Comparison of ENCODE assay signal across 28 cellular contexts in genomic region chr22:42549329-42550060, GRCh38. TPM values are rescaled to one million over a fixed set of nuclear protein-coding genes. Genes with fewer than 3 reads are reported as not detected.
A peak's percentile ranks its signal among the peaks of the same experiment; 100 is the strongest.
DNase-seq lines count a peak whose midpoint lies in the region; ATAC-seq and TF ChIP-seq lines count a peak whose summit lies in the region.
"Had no signal": no experiment of that assay in that cellular context is flagged by ENCODE, and none has a peak within 500 bp of the region (broad histone marks: within the 10 kb centered on the region; RNA-seq: fewer than 3 reads in every experiment).

No MANE protein-coding gene starts in this region.

- no peaks in the 10 kb centered on the region for H3K9me2 ChIP-seq in OCI-LY1 (ENCODE audit: low read depth, low read length)

- peak; percentile 4 for DNase-seq in GM13976 (ENCODE audit: low spot score)
- DNase-seq in central memory CD8-positive, alpha-beta T cell (ENCODE audit: low spot score in 2 of 2) = no peak
- DNase-seq in activated naive CD4-positive, alpha-beta T cell treated with anti-CD3 and anti-CD28 coated beads, Interleukin-2, amount 50 U/mL, for 72 hours (ENCODE audit: low spot score in 2 of 2) = no peak
- DNase-seq in A673 (ENCODE audit: low spot score) = no peak
- DNase-seq: Caco-2; CD4-positive, alpha-beta memory T cell; DMS 273 treated with DMSO at 0.1 percent for 48 hours; DND-41; H9; HFFc6; NCI-H1694; NCI-H2081; NCI-H2171 treated with DMSO at 0.1 percent for 48 hours; NCI-H524 treated with DMSO at 0.1 percent for 48 hours; SIG-M5; T-cell had no signal

- no peaks in the 10 kb centered on the region for H3K9me3 Mint-ChIP-seq in central memory CD8-positive, alpha-beta T cell
- peaks cover 8% of the 10 kb centered on the region for H3K9me3 Mint-ChIP-seq in nephron
- H3K9me3 Mint-ChIP-seq in activated naive CD4-positive, alpha-beta T cell treated with anti-CD3 and anti-CD28 coated beads, Interleukin-2, amount 50 U/mL, for 72 hours = no peaks in the 10 kb centered on the region
- H3K9me3 Mint-ChIP-seq: CD4-positive, alpha-beta memory T cell; HFFc6; T-cell had no signal

- CTCF ChIA-PET in A673 (lab: Charles Lee) = no interaction called here

- H3F3A ChIP-seq in OCI-LY1 (ENCODE audit: insufficient read depth, low read length) = 0 out of 2 replicates have a peak, but pooled peaks cover 4% of the 10 kb centered on the region

- H3K27me3 ChIP-seq in OCI-LY1 (ENCODE audit: insufficient read depth, low read length) (no peaks in the 10 kb centered on the region), A673 (replicated peaks; ENCODE audit: insufficient read depth, low read depth, low read length, poor library complexity) (no peaks in the 10 kb centered on the region)
- H3K27me3 ChIP-seq: BLaER1 had no signal

- peaks cover 21% of the 10 kb centered on the region for H3K4me1 Mint-ChIP-seq in central memory CD8-positive, alpha-beta T cell
- H3K4me1 Mint-ChIP-seq in nephron = peaks cover 5% of the 10 kb centered on the region

- in situ Hi-C loops in GM13976 (cut with MboI; ENCODE audit: low sequenced_read_pairs, unreplicated experiment) = no loop called here

- H3K27me3 Mint-ChIP-seq in central memory CD8-positive, alpha-beta T cell = no peaks in the 10 kb centered on the region
- peaks cover 21% of the 10 kb centered on the region for H3K27me3 Mint-ChIP-seq in nephron (ENCODE audit: low read depth)
- H3K27me3 Mint-ChIP-seq: CD4-positive, alpha-beta memory T cell; T-cell had no signal

- H3K79me2 ChIP-seq in OCI-LY1 (ENCODE audit: insufficient read depth, low read length) = no peaks in the 10 kb centered on the region

- TF ChIP-seq CTCF in GM13976 (IDR thresholded peaks at IDR 0.05; ENCODE audit: borderline replicate concordance, control extremely low read depth, extremely low read depth, insufficient read depth, missing control alignments) (no peak), OCI-LY1 (IDR thresholded peaks at IDR 0.05; ENCODE audit: low read length) (no peak), nephron (IDR thresholded peaks at IDR 0.05; ENCODE audit: unreplicated experiment in 3 of 3) (no peak), A673 (conservative IDR thresholded peaks at IDR 0.05; ENCODE audit: low read depth, low read length) (no peak)

- POLR2A ChIA-PET in A673 (lab: Charles Lee; ENCODE audit: low non-redundant PET) = no interaction called here

- no peak overlapping the region for H3K4me3 Mint-ChIP-seq in central memory CD8-positive, alpha-beta T cell
- peak overlapping the region in 2 of 3 experiments; percentile 2 to 4 for H3K4me3 Mint-ChIP-seq in nephron
- H3K4me3 Mint-ChIP-seq: H9, HFFc6, T-cell had no signal

- intact Hi-C loops in A673 (cut with micrococcal nuclease; ENCODE audit: unreplicated experiment) = no loop called here

- no peak overlapping the region for H3K4me2 ChIP-seq in OCI-LY1 (ENCODE audit: low read length)
- H3K4me2 ChIP-seq: A549, BLaER1, KMS-11 had no signal

- no peaks in the 10 kb centered on the region for H4K20me1 ChIP-seq in OCI-LY1 (ENCODE audit: insufficient read depth, low read length)
- H4K20me1 ChIP-seq: BLaER1 had no signal

- no peaks in the 10 kb centered on the region for H3K9me3 ChIP-seq in OCI-LY1 (ENCODE audit: low read length)
- H3K9me3 ChIP-seq in A673 (ENCODE audit: low read depth, low read length, poor library complexity, severe bottlenecking) = no peaks in the 10 kb centered on the region
- H3K9me3 ChIP-seq: BLaER1, Caco-2 had no signal

- H3K4me1 ChIP-seq in OCI-LY1 (ENCODE audit: insufficient read depth, low read length, severe bottlenecking) (peaks cover 46% of the 10 kb centered on the region), A673 (ENCODE audit: insufficient read depth, low read length, poor library complexity, severe bottlenecking) (peaks cover 5% of the 10 kb centered on the region)

- no peak overlapping the region for H2AFZ ChIP-seq in OCI-LY1 (ENCODE audit: low read length)

- H3K36me3 ChIP-seq in OCI-LY1 (ENCODE audit: insufficient read depth, low read length) (no peaks in the 10 kb centered on the region), A673 (ENCODE audit: insufficient read depth, low read length, poor library complexity, severe bottlenecking) (no peaks in the 10 kb centered on the region)
- H3K36me3 ChIP-seq: BLaER1 had no signal

- H3K36me3 Mint-ChIP-seq in central memory CD8-positive, alpha-beta T cell (ENCODE audit: insufficient read depth) = peaks cover 2% of the 10 kb centered on the region
- H3K36me3 Mint-ChIP-seq in nephron (ENCODE audit: low read depth) = no peaks in the 10 kb centered on the region
- no peaks in the 10 kb centered on the region for H3K36me3 Mint-ChIP-seq in activated naive CD4-positive, alpha-beta T cell treated with anti-CD3 and anti-CD28 coated beads, Interleukin-2, amount 50 U/mL, for 72 hours
- H3K36me3 Mint-ChIP-seq: CD4-positive, alpha-beta memory T cell; T-cell had no signal

- H3K27ac ChIP-seq in OCI-LY1 (ENCODE audit: low read depth, low read length, poor library complexity, severe bottlenecking) (peak overlapping the region; percentile 98), A673 (ENCODE audit: low read depth, low read length, poor library complexity, severe bottlenecking) (no peak overlapping the region)
- H3K27ac ChIP-seq: A549, BLaER1, HL-60, KMS-11 had no signal

- BruUV-seq in A673 (replicated peaks; lab: Mats Ljungman, UMichigan) = no TSS peak

- H3K9ac ChIP-seq in OCI-LY1 (ENCODE audit: low read length) = no peak overlapping the region
- H3K9ac ChIP-seq: BLaER1, KMS-11 had no signal

- no peak for ATAC-seq in central memory CD8-positive, alpha-beta T cell (replicated peaks; ENCODE audit: extremely low read depth, poor library complexity, severe bottlenecking)
- ATAC-seq in GM18867 (IDR thresholded peaks at IDR 0.05; ENCODE audit: unreplicated experiment) = no peak
- no peak for ATAC-seq in activated naive CD4-positive, alpha-beta T cell treated with anti-CD3 and anti-CD28 coated beads, Interleukin-2, amount 50 U/mL, for 72 hours
- no peak for ATAC-seq in GM19452 (IDR thresholded peaks at IDR 0.05; ENCODE audit: unreplicated experiment)
- ATAC-seq: A549, Panc1, SK-N-SH treated with all-trans-retinoic acid at 6 μM for 48 hours, T-cell had no signal

- H3K4me3 ChIP-seq in OCI-LY1 (ENCODE audit: low read depth, low read length, poor library complexity, severe bottlenecking) (no peak overlapping the region), A673 (ENCODE audit: low read depth, low read length, poor library complexity, severe bottlenecking) (no peak overlapping the region)
- H3K4me3 ChIP-seq: A549, BLaER1 had no signal

- peak overlapping the region; percentile 11 for H3K27ac Mint-ChIP-seq in central memory CD8-positive, alpha-beta T cell (ENCODE audit: low read depth)
- no peak overlapping the region for H3K27ac Mint-ChIP-seq in nephron
- no peak overlapping the region for H3K27ac Mint-ChIP-seq in activated naive CD4-positive, alpha-beta T cell treated with anti-CD3 and anti-CD28 coated beads, Interleukin-2, amount 50 U/mL, for 72 hours
- H3K27ac Mint-ChIP-seq: H9, HFFc6, T-cell had no signal

RNA-seq across cellular contexts. Expression of gene SERHL2, which starts 4.3 kb away (rescaled TPM):
- total RNA-seq in activated naive CD4-positive, alpha-beta T cell treated with anti-CD3 and anti-CD28 coated beads, Interleukin-2, amount 50 U/mL, for 72 hours = 1 to 10 TPM; 1.2 to 1.9 TPM
- 0.49 and 0.96 TPM in 2 replicates for total RNA-seq in A673 (2021)
- total RNA-seq: G401, HT-29 had no signal

RNA-seq across cellular contexts. Expression of gene RRP7A, which starts 29.9 kb away (rescaled TPM):
- total RNA-seq in activated naive CD4-positive, alpha-beta T cell treated with anti-CD3 and anti-CD28 coated beads, Interleukin-2, amount 50 U/mL, for 72 hours = 10 to 100 TPM; 55.9 to 66.9 TPM
- total RNA-seq in A673 (2021) = 68.5 and 69.1 TPM in 2 replicates
